11 cellular contexts compared by ENCODE assay signal in the genomic region with DNA sequence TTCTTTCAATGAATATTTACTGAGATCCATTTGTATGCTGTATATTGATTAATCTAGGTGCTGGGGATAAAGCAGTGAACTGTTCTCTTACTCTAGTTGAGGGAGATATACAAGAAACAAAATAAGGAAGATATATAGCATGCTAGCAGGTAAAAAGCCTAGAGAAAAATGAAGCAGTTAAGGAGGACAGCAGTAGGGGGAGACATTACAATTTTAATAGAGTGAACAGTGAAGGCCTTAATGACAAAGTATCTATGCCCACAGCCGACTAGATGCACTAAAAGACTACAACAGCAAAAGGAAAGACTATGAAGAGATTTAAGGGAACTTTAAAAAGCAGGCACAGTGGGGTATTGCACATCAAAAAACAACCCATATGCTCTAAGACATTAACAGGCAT.
DNase-seq lines count a peak whose midpoint lies in the region; ATAC-seq, FAIRE-seq and TF ChIP-seq lines count a peak whose summit lies in the region.
"Had no signal": no experiment of that assay in that cellular context is flagged by ENCODE, and none has a peak within 500 bp of the region (broad histone marks: within the 10 kb centered on the region; RNA-seq: fewer than 3 reads in every experiment).

No MANE protein-coding gene starts in this region.

- ATAC-seq in upper lobe of right lung: no peak
- no peak for ATAC-seq in HG03108 (IDR thresholded peaks at IDR 0.05; ENCODE audit: unreplicated experiment)
- ATAC-seq in HG03135 (IDR thresholded peaks at IDR 0.05; ENCODE audit: unreplicated experiment): no peak
- ATAC-seq: activated CD8-positive, alpha-beta memory T cell treated with anti-CD3 and anti-CD28 coated beads, Interleukin-2, amount 10 ng/mL, durations not matched to agents 7 days and 5 days had no signal

- intact Hi-C loops in upper lobe of right lung (cut with DNase I): no loop called here

- H4K20me1 ChIP-seq in OCI-LY3 (ENCODE audit: insufficient read depth, low read length): no peaks in the 10 kb centered on the region

- H3K4me2 ChIP-seq in OCI-LY3 (ENCODE audit: low read length): no peak overlapping the region

- H3K4me3 ChIP-seq in OCI-LY3 (ENCODE audit: low read length) (no peak overlapping the region), upper lobe of right lung (no peak overlapping the region)
- H3K4me3 ChIP-seq: lung had no signal

- H3K4me1 ChIP-seq in OCI-LY3 (ENCODE audit: low read length): no peaks in the 10 kb centered on the region
- H3K4me1 ChIP-seq in upper lobe of right lung: no peaks in the 10 kb centered on the region

- no peaks in the 10 kb centered on the region for H3K9me3 ChIP-seq in OCI-LY3 (ENCODE audit: insufficient read depth, low read length)
- H3K9me3 ChIP-seq in upper lobe of right lung: no peaks in the 10 kb centered on the region

- TF ChIP-seq POLR2A in H54 (IDR thresholded peaks at IDR 0.05; ENCODE audit: low read depth, low read length): no peak
- TF ChIP-seq POLR2A in erythroblast (IDR thresholded peaks at IDR 0.05; ENCODE audit: low read length): no peak

- DNase-seq in AML-193 (lab: John Stamatoyannopoulos, UW): peak; percentile 45 to 58
- DNase-seq in H54 (ENCODE audit: insufficient read length, low spot score): no peak
- DNase-seq in erythroblast (lab: John Stamatoyannopoulos, UW): peak; percentile 2 to 29
- no peak for DNase-seq in upper lobe of right lung
- no peak for DNase-seq in NCI-H1092 (lab: John Stamatoyannopoulos, UW)
- DNase-seq: activated CD8-positive, alpha-beta memory T cell treated with anti-CD3 and anti-CD28 coated beads, Interleukin-2, amount 10 ng/mL, durations not matched to agents 7 days and 5 days; DMS79 had no signal

- H3K36me3 ChIP-seq in OCI-LY3 (replicated peaks; ENCODE audit: low read depth, low read length) (peaks cover 15% of the 10 kb centered on the region), upper lobe of right lung (peaks cover 69% of the 10 kb centered on the region)

- H3K79me2 ChIP-seq in OCI-LY3 (ENCODE audit: low read length): no peaks in the 10 kb centered on the region

- TF ChIP-seq CTCF in OCI-LY3 (IDR thresholded peaks at IDR 0.05; ENCODE audit: low read depth, low read length) (peak; percentile 55), upper lobe of right lung (IDR thresholded peaks at IDR 0.05) (no peak)

- H3K27me3 ChIP-seq in OCI-LY3 (ENCODE audit: low read depth, low read length) (no peaks in the 10 kb centered on the region), upper lobe of right lung (no peaks in the 10 kb centered on the region)

- H3K9ac ChIP-seq in OCI-LY3 (ENCODE audit: low read length): no peak overlapping the region

- FAIRE-seq in H54 (lab: Jason Lieb, UNC): peak; percentile 33

- H3K27ac ChIP-seq in OCI-LY3 (ENCODE audit: low read length) (no peak overlapping the region), upper lobe of right lung (no peak overlapping the region)

- H2AFZ ChIP-seq in OCI-LY3 (ENCODE audit: low read depth, low read length): no peak overlapping the region

Comparison
In these comparisons a context has a peak if more than half of its experiments do, and no peak if none do; other contexts are left out.
1. DNase-seq: peak in AML-193 (2 of 2) and erythroblast (2 of 2); none in H54 (single experiment), upper lobe of right lung (single experiment) and NCI-H1092 (single experiment).